ENCODE assay signal across 9 cellular contexts in the genomic region with DNA sequence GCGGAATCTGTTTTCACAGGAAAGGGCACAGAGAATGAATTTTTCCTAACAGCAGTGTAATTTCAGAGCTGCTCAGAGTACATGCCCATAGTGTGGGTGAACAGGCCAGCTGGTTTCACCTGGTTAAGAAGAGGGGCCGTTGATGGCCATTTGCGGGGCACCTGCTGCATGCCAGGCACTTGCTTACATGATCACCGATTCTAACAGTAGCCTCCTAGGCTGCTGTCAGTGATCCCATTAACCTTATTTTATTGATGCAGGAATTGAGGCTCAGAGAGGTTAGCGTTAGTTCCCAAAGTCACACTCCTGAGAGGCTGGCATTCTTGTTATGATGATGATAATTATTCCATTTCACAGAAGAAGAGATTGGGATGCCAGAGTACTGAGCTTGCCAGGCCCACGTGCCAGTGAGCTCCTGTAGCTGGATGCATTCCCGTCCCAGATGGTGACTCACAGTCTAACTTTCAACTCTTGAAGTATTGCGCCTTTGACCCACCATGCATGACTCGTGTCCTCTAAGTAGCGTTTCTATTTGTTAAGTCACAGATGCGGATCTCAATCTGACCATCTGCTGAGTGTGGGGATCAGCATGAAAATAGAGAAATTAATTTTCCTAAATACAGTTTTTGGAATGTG.
A peak's percentile ranks its signal among the peaks of the same experiment; 100 is the strongest.
DNase-seq lines count a peak whose midpoint lies in the region; ATAC-seq and TF ChIP-seq lines count a peak whose summit lies in the region.
"Had no signal": no experiment of that assay in that cellular context is flagged by ENCODE, and none has a peak within 500 bp of the region (broad histone marks: within the 10 kb centered on the region; RNA-seq: fewer than 3 reads in every experiment).

No MANE protein-coding gene starts in this region.

- intact Hi-C loops in Calu3 (cut with micrococcal nuclease; ENCODE audit: unreplicated experiment), result no loop called here

- no TSS peak for BruUV-seq in Calu3 (replicated peaks; lab: Mats Ljungman, UMichigan)

- TF ChIP-seq CTCF in Calu3 (IDR thresholded peaks at IDR 0.05; ENCODE audit: unreplicated experiment), result no peak
- no peak for TF ChIP-seq CTCF in neural progenitor cell (IDR thresholded peaks at IDR 0.05)

- CTCF ChIA-PET in Calu3 (lab: Charles Lee), result interaction anchor here (1.0 kb wide), 1 partner anchor 9 kb away, joined by 3 read pairs; no protein-coding TSS in a partner anchor

- H3K4me1 ChIP-seq in neural progenitor cell (peaks cover 26% of the 10 kb centered on the region), HAP-1 (no peaks in the 10 kb centered on the region)

- DNase-seq in Calu3, result peak; percentile 38
- peak; percentile 93 for DNase-seq in NCI-H524 treated with DMSO at 0.1 percent for 48 hours (lab: John Stamatoyannopoulos, UW)
- no peak for DNase-seq in neural progenitor cell (ENCODE audit: low spot score)
- no peak for DNase-seq in T-helper 2 cell treated with Interferon-gamma antibody and Interleukin-4, amounts not matched to agents 5 μg/mL and 100 μg/mL, for 36 hours (ENCODE audit: low spot score)
- DNase-seq in stimulated activated CD8-positive, alpha-beta memory T cell treated with anti-CD3 and anti-CD28 coated beads, Interleukin-4, amount 100 ng/mL, for 48 hours, result no peak
- no peak for DNase-seq in HAP-1 (ENCODE audit: low spot score in 2 of 2)
- DNase-seq in activated T-cell treated with anti-CD3 and anti-CD28 coated beads, Interleukin-2, amount 50 U/mL, for 1 hour, result no peak
- DNase-seq: activated CD4-positive, alpha-beta T cell treated with anti-CD3 and anti-CD28 coated beads, Interleukin-2, amount 10 ng/mL, durations not matched to agents 24 days and 14 days had no signal

- H3K36me3 ChIP-seq in neural progenitor cell (no peaks in the 10 kb centered on the region), HAP-1 (replicated peaks) (no peaks in the 10 kb centered on the region)

- H3K27ac ChIP-seq in neural progenitor cell, result no peak overlapping the region

- H4K20me1 ChIP-seq in neural progenitor cell (ENCODE audit: low read depth), result peaks cover 6% of the 10 kb centered on the region

- no peaks in the 10 kb centered on the region for H3K36me3 Mint-ChIP-seq in Calu3 (ENCODE audit: insufficient read depth, unreplicated experiment)
- H3K36me3 Mint-ChIP-seq in neural progenitor cell, result no peaks in the 10 kb centered on the region
- H3K36me3 Mint-ChIP-seq in T-helper 2 cell treated with Interferon-gamma antibody and Interleukin-4, amounts not matched to agents 5 μg/mL and 100 μg/mL, for 36 hours (ENCODE audit: low read depth), result no peaks in the 10 kb centered on the region

- H3K4me2 ChIP-seq in neural progenitor cell, result no peak overlapping the region

- H3K79me2 ChIP-seq in neural progenitor cell (ENCODE audit: low read depth), result no peaks in the 10 kb centered on the region

- H3K4me1 Mint-ChIP-seq in Calu3 (ENCODE audit: low read depth, unreplicated experiment), result peaks cover 7% of the 10 kb centered on the region
- peaks cover 27% of the 10 kb centered on the region for H3K4me1 Mint-ChIP-seq in neural progenitor cell
- no peaks in the 10 kb centered on the region for H3K4me1 Mint-ChIP-seq in T-helper 2 cell treated with Interferon-gamma antibody and Interleukin-4, amounts not matched to agents 5 μg/mL and 100 μg/mL, for 36 hours (ENCODE audit: low read depth)
- H3K4me1 Mint-ChIP-seq: activated CD4-positive, alpha-beta T cell treated with anti-CD3 and anti-CD28 coated beads, Interleukin-2, amount 10 ng/mL, durations not matched to agents 24 days and 14 days had no signal

- H3K27ac Mint-ChIP-seq in Calu3 (ENCODE audit: unreplicated experiment), result no peak overlapping the region
- H3K27ac Mint-ChIP-seq in neural progenitor cell, result peak overlapping the region; percentile 28
- H3K27ac Mint-ChIP-seq in T-helper 2 cell treated with Interferon-gamma antibody and Interleukin-4, amounts not matched to agents 5 μg/mL and 100 μg/mL, for 36 hours, result no peak overlapping the region
- H3K27ac Mint-ChIP-seq: activated CD4-positive, alpha-beta T cell treated with anti-CD3 and anti-CD28 coated beads, Interleukin-2, amount 10 ng/mL, durations not matched to agents 24 days and 14 days had no signal

- peaks cover 32% of the 10 kb centered on the region for H3K27me3 Mint-ChIP-seq in Calu3 (ENCODE audit: unreplicated experiment)
- H3K27me3 Mint-ChIP-seq in neural progenitor cell (ENCODE audit: insufficient read depth, low read depth), result peaks cover 21% of the 10 kb centered on the region
- no peaks in the 10 kb centered on the region for H3K27me3 Mint-ChIP-seq in T-helper 2 cell treated with Interferon-gamma antibody and Interleukin-4, amounts not matched to agents 5 μg/mL and 100 μg/mL, for 36 hours (ENCODE audit: low read depth)
- H3K27me3 Mint-ChIP-seq: activated CD4-positive, alpha-beta T cell treated with anti-CD3 and anti-CD28 coated beads, Interleukin-2, amount 10 ng/mL, durations not matched to agents 24 days and 14 days had no signal

- H3K27me3 ChIP-seq in neural progenitor cell, result no peaks in the 10 kb centered on the region
- H3K27me3 ChIP-seq in HAP-1 (ENCODE audit: low read depth), result no peaks in the 10 kb centered on the region

- ATAC-seq in esophagus mucosa, result peak; percentile 66

- in situ Hi-C loops in HAP-1 (cut with MboI; ENCODE audit: low sequenced_read_pairs), result no loop called here

- H3K9me3 Mint-ChIP-seq in Calu3 (ENCODE audit: low read depth, unreplicated experiment) (no peaks in the 10 kb centered on the region), neural progenitor cell (no peaks in the 10 kb centered on the region)
- H3K9me3 Mint-ChIP-seq in T-helper 2 cell treated with Interferon-gamma antibody and Interleukin-4, amounts not matched to agents 5 μg/mL and 100 μg/mL, for 36 hours, result no peaks in the 10 kb centered on the region
- H3K9me3 Mint-ChIP-seq: activated CD4-positive, alpha-beta T cell treated with anti-CD3 and anti-CD28 coated beads, Interleukin-2, amount 10 ng/mL, durations not matched to agents 24 days and 14 days had no signal

- H3K9ac ChIP-seq in neural progenitor cell, result no peak overlapping the region

- H3K4me3 ChIP-seq in neural progenitor cell (no peak overlapping the region), HAP-1 (no peak overlapping the region)

- no peak overlapping the region for H2AFZ ChIP-seq in neural progenitor cell (replicated peaks)

- H3F3A ChIP-seq in neural progenitor cell (ENCODE audit: low read depth), result peaks cover 7% of the 10 kb centered on the region

- H3K9me3 ChIP-seq in neural progenitor cell (ENCODE audit: low read depth) (no peaks in the 10 kb centered on the region), HAP-1 (no peaks in the 10 kb centered on the region)

- H3K4me3 Mint-ChIP-seq in Calu3 (ENCODE audit: low read depth, unreplicated experiment) (no peak overlapping the region), neural progenitor cell (no peak overlapping the region)
- H3K4me3 Mint-ChIP-seq in T-helper 2 cell treated with Interferon-gamma antibody and Interleukin-4, amounts not matched to agents 5 μg/mL and 100 μg/mL, for 36 hours, result no peak overlapping the region
- H3K4me3 Mint-ChIP-seq: activated CD4-positive, alpha-beta T cell treated with anti-CD3 and anti-CD28 coated beads, Interleukin-2, amount 10 ng/mL, durations not matched to agents 24 days and 14 days had no signal

Comparison
In these comparisons a context has a peak if more than half of its experiments do, and no peak if none do; other contexts are left out.
1. DNase-seq: peak in Calu3 (single experiment) and NCI-H524 treated with DMSO at 0.1 percent for 48 hours (single experiment); none in neural progenitor cell (single experiment), T-helper 2 cell treated with Interferon-gamma antibody and Interleukin-4, amounts not matched to agents 5 μg/mL and 100 μg/mL, for 36 hours (single experiment), stimulated activated CD8-positive, alpha-beta memory T cell treated with anti-CD3 and anti-CD28 coated beads, Interleukin-4, amount 100 ng/mL, for 48 hours (single experiment), HAP-1 (0 of 2) and activated T-cell treated with anti-CD3 and anti-CD28 coated beads, Interleukin-2, amount 50 U/mL, for 1 hour (single experiment).